9 cellular contexts compared by ENCODE assay signal in the genomic region with DNA sequence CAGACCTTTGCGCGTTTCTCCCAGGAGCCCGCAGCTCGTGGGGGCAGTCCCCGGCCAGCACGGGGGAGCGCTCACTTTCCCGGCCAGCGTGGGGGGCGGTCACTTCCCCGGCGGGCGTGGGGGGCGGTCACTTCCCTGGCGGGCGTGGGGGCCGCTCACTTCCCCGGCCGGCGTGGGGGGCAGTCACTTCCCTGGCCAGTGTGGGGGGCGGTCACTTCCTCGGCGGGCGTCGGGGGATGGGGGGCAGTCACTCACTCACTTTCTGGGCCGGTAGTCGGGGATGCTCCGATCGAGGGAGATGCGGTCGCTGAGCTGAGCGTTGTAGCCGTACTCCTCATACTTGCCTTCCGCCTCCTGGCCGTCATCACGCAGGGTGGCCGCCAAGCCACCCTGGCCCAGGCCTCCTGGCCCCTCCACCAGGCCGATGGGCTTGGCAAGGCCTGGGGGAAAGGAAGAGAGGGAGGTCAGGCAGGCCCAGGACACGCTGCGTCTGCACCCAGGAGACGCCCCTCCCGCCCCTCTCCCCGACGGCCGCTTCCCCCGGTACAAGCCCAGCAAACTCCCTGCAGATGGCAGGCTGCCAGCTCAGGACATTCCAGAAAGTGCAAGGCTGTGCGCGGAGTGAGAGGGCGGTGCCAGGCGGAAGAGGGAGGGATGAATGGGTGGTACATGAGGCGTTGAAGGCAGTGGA. TPM values are rescaled to one million over a fixed set of nuclear protein-coding genes. Genes with fewer than 3 reads are reported as not detected.
DNase-seq lines count a peak whose midpoint lies in the region; ATAC-seq and TF ChIP-seq lines count a peak whose summit lies in the region.
"Had no signal": no experiment of that assay in that cellular context is flagged by ENCODE, and none has a peak within 500 bp of the region (broad histone marks: within the 10 kb centered on the region; RNA-seq: fewer than 3 reads in every experiment).

No MANE protein-coding gene starts in this region.

- no peak overlapping the region for H2AFZ ChIP-seq in trophoblast cell (ENCODE audit: insufficient read depth, low read length, poor library complexity)

- no CpG with 5 or more reads among the region's 51 CpGs for WGBS in trophoblast cell (ENCODE audit: extremely low coverage, insufficient coverage, insufficient read length)

- H2AK5ac ChIP-seq in trophoblast cell (ENCODE audit: low read length), result no peak overlapping the region

- no peak overlapping the region for H3K4me2 ChIP-seq in trophoblast cell (ENCODE audit: low read length)

- H3K9ac ChIP-seq in trophoblast cell (ENCODE audit: low read length), result no peak overlapping the region

- H3K27me3 ChIP-seq in Peyer's patch, result no peaks in the 10 kb centered on the region
- H3K27me3 ChIP-seq in trophoblast cell (ENCODE audit: insufficient read depth, low read length), result peaks cover 14% of the 10 kb centered on the region

- H3K14ac ChIP-seq in trophoblast cell (ENCODE audit: low read length), result no peak overlapping the region

- H3K79me2 ChIP-seq in trophoblast cell (ENCODE audit: control insufficient read depth, insufficient read depth, low read length, poor library complexity), result no peaks in the 10 kb centered on the region

- no peaks in the 10 kb centered on the region for H3K9me3 ChIP-seq in Peyer's patch
- H3K9me3 ChIP-seq in trophoblast cell (ENCODE audit: insufficient read depth, low read depth, low read length), result peaks cover 31% of the 10 kb centered on the region

- no peaks in the 10 kb centered on the region for H3K79me1 ChIP-seq in trophoblast cell (ENCODE audit: low read length)

- H4K12ac ChIP-seq in trophoblast cell (ENCODE audit: low read depth, low read length), result no peak overlapping the region

- H3K27ac ChIP-seq in Peyer's patch (no peak overlapping the region), trophoblast cell (ENCODE audit: low read depth, low read length) (no peak overlapping the region)

- H2BK120ac ChIP-seq in trophoblast cell (ENCODE audit: insufficient read depth, low read length, poor library complexity), result no peak overlapping the region

- no peak overlapping the region for H2BK12ac ChIP-seq in trophoblast cell (ENCODE audit: low read length)

- no peak overlapping the region for H2BK5ac ChIP-seq in trophoblast cell (ENCODE audit: low read depth, low read length, poor library complexity)

- peak overlapping the region in 1 of 4 donors; percentile 29 for H3K4me3 ChIP-seq in Peyer's patch
- no peak overlapping the region for H3K4me3 ChIP-seq in fibroblast of villous mesenchyme (ENCODE audit: low read depth, low read length)
- peak overlapping the region; percentile 43 for H3K4me3 ChIP-seq in trophoblast cell (ENCODE audit: low read depth, low read length)
- H3K4me3 ChIP-seq: GM12878 had no signal

- ATAC-seq in GM21447 (IDR thresholded peaks at IDR 0.05; ENCODE audit: unreplicated experiment), result no peak
- no peak for ATAC-seq in HG03439 (IDR thresholded peaks at IDR 0.05; ENCODE audit: unreplicated experiment)
- ATAC-seq: GM12878 had no signal

- H4K8ac ChIP-seq in trophoblast cell (ENCODE audit: low read depth, low read length), result no peak overlapping the region

- peak; percentile 57 for DNase-seq in EH (ENCODE audit: low read depth)
- peak in 2 of 3 donors; percentile 54 to 61 for DNase-seq in Peyer's patch
- DNase-seq in fibroblast of villous mesenchyme (ENCODE audit: low read depth), result peak; percentile 25
- no peak for DNase-seq in trophoblast cell
- no peak for DNase-seq in germinal center (ENCODE audit: low spot score)
- DNase-seq in NCI-H1930 (lab: John Stamatoyannopoulos, UW), result no peak

- H3K36me3 ChIP-seq in Peyer's patch, result no peaks in the 10 kb centered on the region
- H3K36me3 ChIP-seq in trophoblast cell (ENCODE audit: control insufficient read depth in 1 of 2, insufficient read depth in 2 of 2, low read length in 2 of 2), result no peaks in the 10 kb centered on the region

- H3K23ac ChIP-seq in trophoblast cell (ENCODE audit: low read length), result no peak overlapping the region

- no peak overlapping the region for H3K4ac ChIP-seq in trophoblast cell (ENCODE audit: low read depth, low read length)

- TF ChIP-seq CTCF in Peyer's patch (IDR thresholded peaks at IDR 0.05) (no peak), fibroblast of villous mesenchyme (IDR thresholded peaks at IDR 0.05; ENCODE audit: insufficient read depth, low read depth, low read length) (no peak)

- H3K4me1 ChIP-seq in Peyer's patch, result peaks cover 0 to 11% (median 0%) of the 10 kb centered on the region in 4 donors
- H3K4me1 ChIP-seq in trophoblast cell (ENCODE audit: control insufficient read depth in 1 of 2, insufficient read depth in 2 of 2, low read length in 2 of 2), result no peaks in the 10 kb centered on the region

- TF ChIP-seq POLR2A in Peyer's patch (IDR thresholded peaks at IDR 0.05), result no peak

- no peak overlapping the region for H4K91ac ChIP-seq in trophoblast cell (ENCODE audit: low read depth, low read length)

- no peak overlapping the region for H3K18ac ChIP-seq in trophoblast cell (ENCODE audit: low read length)

RNA-seq across cellular contexts. Expression of gene GALNT9, which starts 43.3 kb away (rescaled TPM):
- total RNA-seq in Peyer's patch (not detected), fibroblast of villous mesenchyme (not detected in 2 replicates)
- polyA plus RNA-seq in trophoblast cell (2013), result 0.03 TPM in 1 of 2 replicates, not detected in the other
- total RNA-seq: GM12878 had no signal

Comparison
In these comparisons a context has a peak if more than half of its experiments do, and no peak if none do; other contexts are left out.
1. DNase-seq: peak in EH (single experiment), Peyer's patch (2 of 3) and fibroblast of villous mesenchyme (single experiment); none in trophoblast cell (0 of 2), germinal center (single experiment) and NCI-H1930 (0 of 2).